ENCODE assay signal across 14 cellular contexts in genomic region chr7:69684955-69685631, GRCh38.
DNase-seq lines count a peak whose midpoint lies in the region; ATAC-seq, FAIRE-seq and TF ChIP-seq lines count a peak whose summit lies in the region.
"Had no signal": no experiment of that assay in that cellular context is flagged by ENCODE, and none has a peak within 500 bp of the region (broad histone marks: within the 10 kb centered on the region; RNA-seq: fewer than 3 reads in every experiment).

No MANE protein-coding gene starts in this region.

- ATAC-seq in Right ventricle myocardium inferior (peak; percentile 76), left ventricle myocardium superior (peak; percentile 55)

- H3K4me3 Mint-ChIP-seq in type B pancreatic cell: no peak overlapping the region
- H3K4me3 Mint-ChIP-seq: activated naive CD8-positive, alpha-beta T cell treated with anti-CD3 and anti-CD28 coated beads, Interleukin-2, amount 10 ng/mL, durations not matched to agents 7 days and 5 days had no signal

- H3K9me3 Mint-ChIP-seq in type B pancreatic cell: no peaks in the 10 kb centered on the region
- H3K9me3 Mint-ChIP-seq: activated naive CD8-positive, alpha-beta T cell treated with anti-CD3 and anti-CD28 coated beads, Interleukin-2, amount 10 ng/mL, durations not matched to agents 7 days and 5 days had no signal

- H3K27ac Mint-ChIP-seq in type B pancreatic cell: peak overlapping the region; percentile 13
- H3K27ac Mint-ChIP-seq: activated naive CD8-positive, alpha-beta T cell treated with anti-CD3 and anti-CD28 coated beads, Interleukin-2, amount 10 ng/mL, durations not matched to agents 7 days and 5 days had no signal

- peaks cover 37% of the 10 kb centered on the region for H3K4me1 Mint-ChIP-seq in type B pancreatic cell (ENCODE audit: unreplicated experiment)
- H3K4me1 Mint-ChIP-seq: activated naive CD8-positive, alpha-beta T cell treated with anti-CD3 and anti-CD28 coated beads, Interleukin-2, amount 10 ng/mL, durations not matched to agents 7 days and 5 days had no signal

- no peak for TF ChIP-seq CTCF in NB4 (IDR thresholded peaks at IDR 0.05; ENCODE audit: low read depth, low read length)
- no peak for TF ChIP-seq CTCF in type B pancreatic cell (conservative IDR thresholded peaks at IDR 0.05)

- intact Hi-C loops in Right ventricle myocardium inferior (cut with DNase I): no loop called here
- intact Hi-C loops in cardiac septum (cut with DNase I): no loop called here
- intact Hi-C loops in left ventricle myocardium superior (cut with micrococcal nuclease): no loop called here

- H3K36me3 Mint-ChIP-seq in type B pancreatic cell: no peaks in the 10 kb centered on the region
- H3K36me3 Mint-ChIP-seq: activated naive CD8-positive, alpha-beta T cell treated with anti-CD3 and anti-CD28 coated beads, Interleukin-2, amount 10 ng/mL, durations not matched to agents 7 days and 5 days had no signal

- FAIRE-seq in frontal cortex (lab: Jason Lieb, UNC): no peak
- FAIRE-seq: pancreas had no signal

- no peak for TF ChIP-seq POLR2A in NB4 (IDR thresholded peaks at IDR 0.05; ENCODE audit: extremely low read depth, insufficient read length)

- H3K4me3 ChIP-seq in NB4 (ENCODE audit: low read depth, low read length): peak overlapping the region; percentile 6
- H3K4me3 ChIP-seq: pancreas had no signal

- no peaks in the 10 kb centered on the region for H3K27me3 Mint-ChIP-seq in type B pancreatic cell
- H3K27me3 Mint-ChIP-seq: activated naive CD8-positive, alpha-beta T cell treated with anti-CD3 and anti-CD28 coated beads, Interleukin-2, amount 10 ng/mL, durations not matched to agents 7 days and 5 days had no signal

- no peak for DNase-seq in Right ventricle myocardium inferior (ENCODE audit: missing footprints)
- no peak for DNase-seq in cardiac septum (ENCODE audit: low spot score)
- peak; percentile 89 for DNase-seq in NB4 (ENCODE audit: low read depth)
- no peak for DNase-seq in left ventricle myocardium superior
- no peak for DNase-seq in type B pancreatic cell (ENCODE audit: extremely low spot score, unreplicated experiment)
- no peak for DNase-seq in frontal cortex (ENCODE audit: low spot score in 2 of 2)
- DNase-seq in iPS-NIHi11 (ENCODE audit: low spot score): no peak
- no peak for DNase-seq in NCI-H128 (lab: John Stamatoyannopoulos, UW; ENCODE audit: unreplicated experiment)
- DNase-seq: activated CD4-positive, alpha-beta T cell treated with anti-CD3 and anti-CD28 coated beads for 1 hour; activated naive CD8-positive, alpha-beta T cell treated with anti-CD3 and anti-CD28 coated beads, Interleukin-2, amount 10 ng/mL, durations not matched to agents 7 days and 5 days; Caco-2; cortex of kidney; midbrain; pancreas had no signal
